Comparison of ENCODE assay signal across 8 cellular contexts in the genomic region with DNA sequence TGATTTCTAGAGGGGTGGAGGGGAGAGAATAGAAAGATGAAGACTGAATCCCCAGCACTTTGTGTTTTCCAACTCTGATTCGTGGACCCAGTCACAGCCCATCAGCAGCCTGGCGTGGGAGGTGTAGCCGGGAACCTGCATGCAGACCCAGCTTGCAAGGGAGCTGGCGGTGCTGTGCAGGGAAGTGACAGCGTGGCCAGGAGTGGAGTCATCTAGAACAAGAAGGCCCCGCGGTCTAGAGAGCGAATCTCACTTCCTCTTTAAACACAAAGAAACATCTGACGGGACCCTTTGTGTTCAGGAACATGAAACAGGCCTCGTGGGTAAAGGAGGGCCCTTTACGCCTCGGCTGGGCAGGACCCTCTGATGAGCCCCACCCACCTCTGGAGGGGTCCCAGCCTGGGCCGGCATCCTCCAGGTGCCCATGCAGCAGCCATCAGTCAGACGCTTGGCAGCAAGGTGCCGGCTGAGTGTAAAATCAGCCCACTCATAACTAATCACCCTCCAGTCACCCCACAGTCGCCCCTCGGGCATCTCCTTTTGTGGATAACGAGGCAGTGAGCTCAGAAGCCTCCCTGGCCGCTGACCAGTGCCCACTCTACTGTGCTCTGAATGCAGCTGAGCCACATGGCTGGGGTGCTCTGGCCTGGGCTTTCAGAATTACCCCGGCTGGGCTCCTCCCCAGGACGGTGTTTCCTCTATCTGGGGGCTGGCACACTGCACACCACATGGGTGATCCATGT. TPM values are rescaled to one million over a fixed set of nuclear protein-coding genes. Genes with fewer than 3 reads are reported as not detected.
DNase-seq lines count a peak whose midpoint lies in the region; ATAC-seq and TF ChIP-seq lines count a peak whose summit lies in the region.

No MANE protein-coding gene starts in this region.

- H3K4me3 Mint-ChIP-seq in activated naive CD8-positive, alpha-beta T cell treated with anti-CD3 and anti-CD28 coated beads, Interleukin-2, amount 50 U/mL, for 24 hours: peak overlapping the region; percentile 61

- no peaks in the 10 kb centered on the region for H3K9me3 Mint-ChIP-seq in activated naive CD8-positive, alpha-beta T cell treated with anti-CD3 and anti-CD28 coated beads, Interleukin-2, amount 50 U/mL, for 24 hours

- no peaks in the 10 kb centered on the region for H4K20me1 ChIP-seq in OCI-LY7 (ENCODE audit: insufficient read depth, low read length)

- peak; percentile 47 for TF ChIP-seq POLR2A in GM18526 (IDR thresholded peaks at IDR 0.05; ENCODE audit: extremely low read depth, insufficient read length)
- no peak for TF ChIP-seq POLR2A in prostate gland (IDR thresholded peaks at IDR 0.05)

- peak overlapping the region; percentile 76 for H3K4me2 ChIP-seq in OCI-LY7 (ENCODE audit: low read length)

- H3K36me3 Mint-ChIP-seq in activated naive CD8-positive, alpha-beta T cell treated with anti-CD3 and anti-CD28 coated beads, Interleukin-2, amount 50 U/mL, for 24 hours (ENCODE audit: low read depth): no peaks in the 10 kb centered on the region

- POLR2A ChIA-PET in OCI-LY7 (lab: Charles Lee): interaction anchor here (1.8 kb wide), 1 partner anchor 17 kb away, joined by 11 read pairs; no protein-coding TSS in a partner anchor

- H2AFZ ChIP-seq in OCI-LY7 (ENCODE audit: low read length): peak overlapping the region; percentile 53; the same call in 1 of the 2 replicates

- H3K79me2 ChIP-seq in OCI-LY7 (ENCODE audit: insufficient read depth, low read depth, low read length): no peaks in the 10 kb centered on the region

- peak overlapping the region; percentile 88 for H3K27ac Mint-ChIP-seq in activated naive CD8-positive, alpha-beta T cell treated with anti-CD3 and anti-CD28 coated beads, Interleukin-2, amount 50 U/mL, for 24 hours

- H3K4me1 ChIP-seq in OCI-LY7 (ENCODE audit: insufficient read depth, low read length, poor library complexity, severe bottlenecking): peaks cover 63% of the 10 kb centered on the region
- peaks cover 56 to 62% of the 10 kb centered on the region in 2 experiments for H3K4me1 ChIP-seq in neutrophil (ENCODE audit: control insufficient read depth in 1 of 2, insufficient read depth in 1 of 2, low read depth in 1 of 2, low read length in 1 of 2)
- H3K4me1 ChIP-seq in prostate gland (replicated peaks): peaks cover 6% of the 10 kb centered on the region
- no peaks in the 10 kb centered on the region; the same call in 1 of the 2 replicates for H3K4me1 ChIP-seq in BE2C

- H3K27me3 Mint-ChIP-seq in activated naive CD8-positive, alpha-beta T cell treated with anti-CD3 and anti-CD28 coated beads, Interleukin-2, amount 50 U/mL, for 24 hours: no peaks in the 10 kb centered on the region

- H3K27ac ChIP-seq in OCI-LY7 (ENCODE audit: low read depth, low read length, poor library complexity, severe bottlenecking) (peak overlapping the region; percentile 94), neutrophil (peak overlapping the region; percentile 89), prostate gland (no peak overlapping the region)

- CTCF ChIA-PET in OCI-LY7 (lab: Charles Lee; ENCODE audit: unreplicated experiment): interaction anchor here (0.7 kb wide), 1 partner anchor 20 kb away, joined by 4 read pairs; no protein-coding TSS in a partner anchor

- H3K36me3 ChIP-seq in OCI-LY7 (ENCODE audit: insufficient read depth, low read length) (no peaks in the 10 kb centered on the region), neutrophil (peaks cover 42% of the 10 kb centered on the region), prostate gland (no peaks in the 10 kb centered on the region), BE2C (no peaks in the 10 kb centered on the region)

- TSS peak; percentile 36 for BruUV-seq in OCI-LY7 (replicated peaks; lab: Mats Ljungman, UMichigan)

- no peaks in the 10 kb centered on the region for H3K9me2 ChIP-seq in OCI-LY7 (ENCODE audit: insufficient read depth, low read length)

- DNase-seq in OCI-LY7 (ENCODE audit: low spot score): peak; percentile 99
- peak; percentile 73 for DNase-seq in activated naive CD8-positive, alpha-beta T cell treated with anti-CD3 and anti-CD28 coated beads, Interleukin-2, amount 50 U/mL, for 24 hours
- no peak for DNase-seq in prostate gland (ENCODE audit: low spot score)
- DNase-seq in NCI-H2196 (lab: John Stamatoyannopoulos, UW; ENCODE audit: unreplicated experiment): no peak
- DNase-seq in BE2C: no peak

- 31% methylated on average over 21 of the region's 21 CpGs for WGBS in prostate gland

- peaks cover 37% of the 10 kb centered on the region for H3K4me1 Mint-ChIP-seq in activated naive CD8-positive, alpha-beta T cell treated with anti-CD3 and anti-CD28 coated beads, Interleukin-2, amount 50 U/mL, for 24 hours

- peak; percentile 74 for ATAC-seq in HG02852 (IDR thresholded peaks at IDR 0.05; ENCODE audit: unreplicated experiment)
- ATAC-seq in activated naive CD8-positive, alpha-beta T cell treated with anti-CD3 and anti-CD28 coated beads, Interleukin-2, amount 50 U/mL, for 24 hours: peak; percentile 60

- no peaks in the 10 kb centered on the region for H3K27me3 ChIP-seq in neutrophil
- H3K27me3 ChIP-seq in prostate gland (replicated peaks; ENCODE audit: insufficient read depth): no peaks in the 10 kb centered on the region
- H3K27me3 ChIP-seq in BE2C: peaks cover 73% of the 10 kb centered on the region

- H3K9me3 ChIP-seq in OCI-LY7 (ENCODE audit: low read length) (no peaks in the 10 kb centered on the region), neutrophil (no peaks in the 10 kb centered on the region), prostate gland (no peaks in the 10 kb centered on the region), BE2C (no peaks in the 10 kb centered on the region; the same call in 1 of the 2 replicates)

- H3K4me3 ChIP-seq in OCI-LY7 (ENCODE audit: low read depth, low read length, poor library complexity, severe bottlenecking) (peak overlapping the region; percentile 56), neutrophil (ENCODE audit: low read depth in 1 of 2, low read length in 1 of 2) (peak overlapping the region; percentile 37 to 57), prostate gland (no peak overlapping the region), BE2C (ENCODE audit: low read depth, low read length) (no peak overlapping the region)

- TF ChIP-seq CTCF in OCI-LY7 (conservative IDR thresholded peaks at IDR 0.05; ENCODE audit: low read length): no peak
- TF ChIP-seq CTCF in neutrophil (IDR thresholded peaks at IDR 0.05): no peak
- TF ChIP-seq CTCF in prostate gland (IDR thresholded peaks at IDR 0.05): no peak
- TF ChIP-seq CTCF in BE2C (IDR thresholded peaks at IDR 0.05; ENCODE audit: low read depth, low read length): no peak

- intact Hi-C loops in OCI-LY7 (cut with micrococcal nuclease; ENCODE audit: unreplicated experiment): loop anchor here (1.0 kb wide), 3 partner anchors 19 to 48 kb away; partner anchors contain the start of gene MVD
- intact Hi-C loops in prostate gland (cut with DNase I): no loop called here

RNA-seq across cellular contexts. Expression of gene SNAI3, which starts 4.4 kb away (rescaled TPM):
- 2.4 and 3.1 TPM in 2 replicates for total RNA-seq in OCI-LY7 (2014; rRNA removed; shearing (Covaris generic))
- total RNA-seq in OCI-LY7 (2022): 1.6 and 3.3 TPM in 2 replicates
- 1 to 10 TPM in 1 of 2 donors, under 1 TPM in 1; 0.46 to 2.8 TPM for total RNA-seq in prostate gland
- polyA plus RNA-seq in BE2C (2012; ENCODE audit: insufficient read depth, insufficient read length, low read depth): 2.9 TPM

RNA-seq across cellular contexts. Expression of gene MVD, which starts 19.0 kb away (rescaled TPM):
- 65.6 and 74.4 TPM in 2 replicates for total RNA-seq in OCI-LY7 (2014; rRNA removed; shearing (Covaris generic))
- total RNA-seq in OCI-LY7 (2022): 136 and 158 TPM in 2 replicates
- 10 to 100 TPM; 34.7 to 40.0 TPM for total RNA-seq in prostate gland
- 80.6 TPM for polyA plus RNA-seq in BE2C (2012; ENCODE audit: insufficient read depth, insufficient read length, low read depth)

RNA-seq across cellular contexts. Expression of gene RNF166, which starts 24.3 kb away (rescaled TPM):
- 39.2 and 52.4 TPM in 2 replicates for total RNA-seq in OCI-LY7 (2014; rRNA removed; shearing (Covaris generic))
- total RNA-seq in OCI-LY7 (2022): 40.3 and 56.2 TPM in 2 replicates
- 10 to 100 TPM; 11.6 to 30.3 TPM for total RNA-seq in prostate gland
- polyA plus RNA-seq in BE2C (2012; ENCODE audit: insufficient read depth, insufficient read length, low read depth): 54.7 TPM

RNA-seq across cellular contexts. Expression of gene CTU2, which starts 24.4 kb away (rescaled TPM):
- total RNA-seq in OCI-LY7 (2014; rRNA removed; shearing (Covaris generic)): 18.5 and 21.9 TPM in 2 replicates
- total RNA-seq in OCI-LY7 (2022) (23.3 and 24.4 TPM in 2 replicates), prostate gland (10 to 100 TPM; 15.0 to 19.1 TPM)
- polyA plus RNA-seq in BE2C (2012; ENCODE audit: insufficient read depth, insufficient read length, low read depth): 159 TPM

RNA-seq across cellular contexts. Expression of gene CYBA, which starts 31.0 kb away (rescaled TPM):
- total RNA-seq in OCI-LY7 (2014; rRNA removed; shearing (Covaris generic)): 601 and 647 TPM in 2 replicates
- 315 and 359 TPM in 2 replicates for total RNA-seq in OCI-LY7 (2022)
- 100 to 1,000 TPM in 1 of 2 donors, 10 to 100 TPM in 1; 86.0 to 155 TPM for total RNA-seq in prostate gland
- 154 TPM for polyA plus RNA-seq in BE2C (2012; ENCODE audit: insufficient read depth, insufficient read length, low read depth)

Comparison
In these comparisons a context has a peak if more than half of its experiments do, and no peak if none do; other contexts are left out.
1. DNase-seq: peak in OCI-LY7 (single experiment) and activated naive CD8-positive, alpha-beta T cell treated with anti-CD3 and anti-CD28 coated beads, Interleukin-2, amount 50 U/mL, for 24 hours (single experiment); none in prostate gland (single experiment), NCI-H2196 (single experiment) and BE2C (single experiment).
2. H3K27ac ChIP-seq: peak in OCI-LY7 (single experiment) and neutrophil (single experiment); none in prostate gland (0 of 2).
3. H3K4me3 ChIP-seq: peak in OCI-LY7 (single experiment) and neutrophil (2 of 2); none in prostate gland (0 of 2) and BE2C (single experiment).